23 cellular contexts compared by ENCODE assay signal in the genomic region with DNA sequence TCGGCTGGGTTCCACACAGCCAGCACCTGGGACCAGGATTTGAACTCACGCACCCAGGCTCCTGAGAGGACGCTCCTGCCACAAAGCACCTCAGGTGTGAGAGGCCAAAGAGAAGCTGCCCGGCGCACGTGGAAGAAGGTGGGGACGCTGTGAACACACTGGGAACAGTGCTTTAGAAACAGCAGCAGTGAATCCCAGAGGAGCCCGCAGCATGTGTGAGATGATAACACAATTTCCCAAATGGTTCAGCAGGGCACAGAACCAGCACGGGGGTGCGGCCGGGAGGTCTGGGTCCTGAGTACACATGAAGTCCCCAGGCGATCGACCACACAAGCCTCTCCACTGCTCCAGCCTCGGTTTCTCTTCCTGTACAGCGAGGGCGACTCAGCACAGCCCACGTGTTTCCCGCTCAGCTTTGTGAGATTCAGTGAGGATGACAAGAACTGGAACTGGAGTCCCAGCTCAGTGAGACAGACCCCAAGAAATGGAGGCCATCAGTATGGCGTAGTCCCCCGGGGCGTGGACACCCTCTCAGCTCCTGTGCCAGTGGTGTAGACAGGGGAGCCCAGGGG.
DNase-seq lines count a peak whose midpoint lies in the region; ATAC-seq and TF ChIP-seq lines count a peak whose summit lies in the region.
"Had no signal": no experiment of that assay in that cellular context is flagged by ENCODE, and none has a peak within 500 bp of the region (broad histone marks: within the 10 kb centered on the region; RNA-seq: fewer than 3 reads in every experiment).

No MANE protein-coding gene starts in this region.

- TF ChIP-seq CTCF in CD14-positive monocyte (IDR thresholded peaks at IDR 0.05) (no peak), RWPE2 (IDR thresholded peaks at IDR 0.05; ENCODE audit: poor library complexity, severe bottlenecking) (no peak), sigmoid colon (IDR thresholded peaks at IDR 0.05) (no peak)

- DNase-seq in CD14-positive monocyte (ENCODE audit: low spot score): peak; percentile 20
- peak; percentile 47 for DNase-seq in RWPE2 (ENCODE audit: low spot score)
- peak; percentile 86 for DNase-seq in mesenteric fat pad (ENCODE audit: low spot score)
- DNase-seq in sigmoid colon: peak; percentile 59
- DNase-seq in NCI-H748 (lab: John Stamatoyannopoulos, UW; ENCODE audit: unreplicated experiment): no peak
- DNase-seq in NCI-H69 (lab: John Stamatoyannopoulos, UW): no peak
- DNase-seq in SIG-M5 (lab: John Stamatoyannopoulos, UW): no peak
- DNase-seq: activated CD4-positive, alpha-beta memory T cell treated with anti-CD3 and anti-CD28 coated beads for 36 hours; activated gamma-delta T cell treated with Interleukin-2 at 50 U/mL for 16 hours; activated T-cell treated with anti-CD3 and anti-CD28 coated beads for 4 hours; DMS53; gastrocnemius medialis; GDM1; KBM-7; MM.1S; NCI-H1417; NCI-H446; OCI-M1; SHP77 had no signal

- H3K4me1 ChIP-seq in RWPE2 (ENCODE audit: insufficient read depth, poor library complexity, severe bottlenecking) (no peaks in the 10 kb centered on the region), sigmoid colon (no peaks in the 10 kb centered on the region)
- H3K4me1 ChIP-seq: gastrocnemius medialis, tibial nerve had no signal

- no peak overlapping the region for H3K4me3 Mint-ChIP-seq in CD14-positive monocyte
- H3K4me3 Mint-ChIP-seq: activated CD4-positive, alpha-beta memory T cell treated with anti-CD3 and anti-CD28 coated beads for 36 hours; brain; CD8-positive, alpha-beta memory T cell; stimulated activated naive CD8-positive, alpha-beta T cell treated with anti-CD3 and anti-CD28 coated beads, Interleukin-15, Interleukin-2, amounts not matched to agents 100 ng/mL and 50 ng/mL, for 24 hours had no signal

- intact Hi-C loops in CD14-positive monocyte (cut with micrococcal nuclease): no loop called here
- intact Hi-C loops in sigmoid colon (cut with DNase I): no loop called here

- no peak overlapping the region for H3K27ac ChIP-seq in RWPE2 (ENCODE audit: poor library complexity, severe bottlenecking)
- no peak overlapping the region for H3K27ac ChIP-seq in sigmoid colon
- H3K27ac ChIP-seq: gastrocnemius medialis, tibial nerve had no signal

- peaks cover 0 to 1% (median 0%) of the 10 kb centered on the region in 3 donors for H3K27me3 Mint-ChIP-seq in CD14-positive monocyte (ENCODE audit: low read depth in 3 of 3)
- H3K27me3 Mint-ChIP-seq: activated CD4-positive, alpha-beta memory T cell treated with anti-CD3 and anti-CD28 coated beads for 36 hours; CD8-positive, alpha-beta memory T cell; stimulated activated naive CD8-positive, alpha-beta T cell treated with anti-CD3 and anti-CD28 coated beads, Interleukin-15, Interleukin-2, amounts not matched to agents 100 ng/mL and 50 ng/mL, for 24 hours had no signal

- no peaks in the 10 kb centered on the region for H3K9me3 ChIP-seq in RWPE2 (ENCODE audit: severe bottlenecking)
- H3K9me3 ChIP-seq in sigmoid colon: no peaks in the 10 kb centered on the region
- H3K9me3 ChIP-seq: gastrocnemius medialis, tibial nerve had no signal

- 97 to 98% methylated on average over 21 of the region's 21 CpGs for WGBS in sigmoid colon, 2 donors

- no peak for TF ChIP-seq EP300 in sigmoid colon (IDR thresholded peaks at IDR 0.05)

- TF ChIP-seq POLR2A in sigmoid colon (IDR thresholded peaks at IDR 0.05): no peak

- ATAC-seq in RWPE2 (ENCODE audit: low read depth): no peak
- ATAC-seq: gastrocnemius medialis had no signal

- H3K4me1 Mint-ChIP-seq in CD14-positive monocyte: peaks cover 2% of the 10 kb centered on the region

- H3K27ac Mint-ChIP-seq in CD14-positive monocyte: peak overlapping the region in 3 of 7 donors; percentile 3 to 67 (median 25)
- H3K27ac Mint-ChIP-seq: activated CD4-positive, alpha-beta memory T cell treated with anti-CD3 and anti-CD28 coated beads for 36 hours; stimulated activated naive CD8-positive, alpha-beta T cell treated with anti-CD3 and anti-CD28 coated beads, Interleukin-15, Interleukin-2, amounts not matched to agents 100 ng/mL and 50 ng/mL, for 24 hours had no signal

- peaks cover 0 to 12% (median 3%) of the 10 kb centered on the region in 7 donors for H3K9me3 Mint-ChIP-seq in CD14-positive monocyte
- H3K9me3 Mint-ChIP-seq: activated CD4-positive, alpha-beta memory T cell treated with anti-CD3 and anti-CD28 coated beads for 36 hours; CD8-positive, alpha-beta memory T cell; stimulated activated naive CD8-positive, alpha-beta T cell treated with anti-CD3 and anti-CD28 coated beads, Interleukin-15, Interleukin-2, amounts not matched to agents 100 ng/mL and 50 ng/mL, for 24 hours had no signal

- H3K4me3 ChIP-seq in RWPE2 (ENCODE audit: severe bottlenecking) (no peak overlapping the region), sigmoid colon (no peak overlapping the region)
- H3K4me3 ChIP-seq: gastrocnemius medialis, tibial nerve had no signal

- H3K36me3 ChIP-seq in RWPE2 (ENCODE audit: low read depth): no peaks in the 10 kb centered on the region
- peaks cover 0 to 7% (median 0%) of the 10 kb centered on the region in 4 donors for H3K36me3 ChIP-seq in sigmoid colon
- H3K36me3 ChIP-seq: gastrocnemius medialis had no signal

- H3K36me3 Mint-ChIP-seq in CD14-positive monocyte: peaks cover 32 to 52% of the 10 kb centered on the region in 2 donors

- H3K27me3 ChIP-seq in RWPE2 (ENCODE audit: insufficient read depth, poor library complexity, severe bottlenecking) (no peaks in the 10 kb centered on the region), sigmoid colon (no peaks in the 10 kb centered on the region)
- H3K27me3 ChIP-seq: gastrocnemius medialis, tibial nerve had no signal

Comparison
In these comparisons a context has a peak if more than half of its experiments do, and no peak if none do; other contexts are left out.
1. DNase-seq: peak in CD14-positive monocyte (single experiment), RWPE2 (single experiment), mesenteric fat pad (single experiment) and sigmoid colon (single experiment); none in NCI-H748 (single experiment), NCI-H69 (single experiment) and SIG-M5 (single experiment).